In the genomic region with DNA sequence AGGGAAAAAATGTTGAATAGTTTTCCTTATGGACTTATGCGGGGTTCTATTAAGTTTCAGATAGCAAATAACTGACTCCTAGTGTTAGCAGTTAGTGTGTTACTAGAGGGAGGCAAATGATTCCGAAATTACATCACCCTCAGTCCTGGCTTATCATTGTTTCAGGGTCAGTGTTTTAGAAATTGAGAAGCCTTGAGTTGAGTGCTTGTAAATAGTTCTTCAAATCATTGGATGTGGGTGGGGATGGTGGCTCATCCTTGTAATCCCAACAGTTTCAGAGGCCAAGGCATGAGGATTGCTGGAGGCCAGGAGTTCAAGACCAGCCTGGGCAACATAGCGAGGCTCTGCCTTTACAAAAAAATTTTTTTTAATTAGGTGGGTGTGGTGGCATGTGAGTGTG, we compare ENCODE assay signal across 14 cellular contexts. TPM values are rescaled to one million over a fixed set of nuclear protein-coding genes. Genes with fewer than 3 reads are reported as not detected.
"Had no signal": no experiment of that assay in that cellular context is flagged by ENCODE, and none has a peak within 500 bp of the region (broad histone marks: within the 10 kb centered on the region; RNA-seq: fewer than 3 reads in every experiment).

No MANE protein-coding gene starts in this region.

- DNase-seq: activated B cell treated with CpG ODN at 0.5 μM for 24 hours; activated CD4-positive, alpha-beta T cell treated with anti-CD3 and anti-CD28 coated beads, Interleukin-2, amount 10 ng/mL, durations not matched to agents 7 days and 5 days; activated effector memory CD4-positive, alpha-beta T cell treated with anti-CD3 and anti-CD28 coated beads, Interleukin-2, amount 50 U/mL, for 16 hours; activated naive CD8-positive, alpha-beta T cell treated with anti-CD3 and anti-CD28 coated beads, Interleukin-2, amount 10 ng/mL, durations not matched to agents 7 days and 5 days; activated T-cell treated with anti-CD3 and anti-CD28 coated beads, Interleukin-2, amount 50 U/mL, for 1 hour; glutamatergic neuron; left colon; stimulated activated CD4-positive, alpha-beta T cell treated with anti-CD3 and anti-CD28 coated beads, Interleukin-2, amount 100 ng/mL, for 48 hours; stimulated activated CD8-positive, alpha-beta memory T cell treated with anti-CD3 and anti-CD28 coated beads, Interleukin-4, amount 100 ng/mL, for 48 hours; SW 1271; upper lobe of right lung had no signal

- H3K4me3 Mint-ChIP-seq: activated B cell treated with CpG ODN at 0.5 μM for 24 hours; activated CD4-positive, alpha-beta T cell treated with anti-CD3 and anti-CD28 coated beads, Interleukin-2, amount 10 ng/mL, durations not matched to agents 7 days and 5 days; activated naive CD8-positive, alpha-beta T cell treated with anti-CD3 and anti-CD28 coated beads, Interleukin-2, amount 10 ng/mL, durations not matched to agents 7 days and 5 days; neural crest cell; stimulated activated naive CD8-positive, alpha-beta T cell treated with anti-CD3 and anti-CD28 coated beads, Interleukin-15, Interleukin-2, amounts not matched to agents 100 ng/mL and 50 ng/mL, for 24 hours had no signal

- ATAC-seq: left colon, upper lobe of right lung had no signal

- H3K9me3 Mint-ChIP-seq: activated B cell treated with CpG ODN at 0.5 μM for 24 hours; activated CD4-positive, alpha-beta T cell treated with anti-CD3 and anti-CD28 coated beads, Interleukin-2, amount 10 ng/mL, durations not matched to agents 7 days and 5 days; activated naive CD8-positive, alpha-beta T cell treated with anti-CD3 and anti-CD28 coated beads, Interleukin-2, amount 10 ng/mL, durations not matched to agents 7 days and 5 days; neural crest cell; stimulated activated naive CD8-positive, alpha-beta T cell treated with anti-CD3 and anti-CD28 coated beads, Interleukin-15, Interleukin-2, amounts not matched to agents 100 ng/mL and 50 ng/mL, for 24 hours had no signal

- H3K27ac Mint-ChIP-seq: activated B cell treated with CpG ODN at 0.5 μM for 24 hours; activated CD4-positive, alpha-beta T cell treated with anti-CD3 and anti-CD28 coated beads, Interleukin-2, amount 10 ng/mL, durations not matched to agents 7 days and 5 days; activated naive CD8-positive, alpha-beta T cell treated with anti-CD3 and anti-CD28 coated beads, Interleukin-2, amount 10 ng/mL, durations not matched to agents 7 days and 5 days; stimulated activated naive CD8-positive, alpha-beta T cell treated with anti-CD3 and anti-CD28 coated beads, Interleukin-15, Interleukin-2, amounts not matched to agents 100 ng/mL and 50 ng/mL, for 24 hours had no signal

- H3K27me3 Mint-ChIP-seq: activated B cell treated with CpG ODN at 0.5 μM for 24 hours; activated CD4-positive, alpha-beta T cell treated with anti-CD3 and anti-CD28 coated beads, Interleukin-2, amount 10 ng/mL, durations not matched to agents 7 days and 5 days; activated naive CD8-positive, alpha-beta T cell treated with anti-CD3 and anti-CD28 coated beads, Interleukin-2, amount 10 ng/mL, durations not matched to agents 7 days and 5 days; stimulated activated naive CD8-positive, alpha-beta T cell treated with anti-CD3 and anti-CD28 coated beads, Interleukin-15, Interleukin-2, amounts not matched to agents 100 ng/mL and 50 ng/mL, for 24 hours had no signal

RNA-seq across cellular contexts. Expression of a gene that starts 50.8 kb away (rescaled TPM):
- total RNA-seq: epithelial cell of proximal tubule, upper lobe of right lung had no signal
